ENCODE assay signal across 28 cellular contexts in the genomic region with DNA sequence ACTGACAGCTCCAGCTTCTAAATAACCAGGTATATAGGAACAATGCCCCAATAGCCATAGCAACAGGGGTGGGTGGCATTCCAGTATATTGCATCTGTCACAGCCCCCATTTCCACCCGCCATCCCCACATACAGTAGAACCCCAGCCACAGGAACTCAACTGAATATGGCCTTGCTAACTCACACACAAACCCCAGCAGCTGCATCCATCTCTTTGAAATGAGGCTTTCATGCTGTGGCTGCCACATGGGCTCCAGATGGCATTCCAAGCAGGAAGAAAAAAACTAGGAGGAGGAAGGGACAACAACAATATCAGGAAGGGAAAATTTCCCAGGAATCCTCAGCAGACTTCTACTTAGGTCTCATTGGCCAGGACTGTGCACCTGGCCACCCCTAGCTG. TPM values are rescaled to one million over a fixed set of nuclear protein-coding genes. Genes with fewer than 3 reads are reported as not detected.
DNase-seq lines count a peak whose midpoint lies in the region; ATAC-seq and TF ChIP-seq lines count a peak whose summit lies in the region.
"Had no signal": no experiment of that assay in that cellular context is flagged by ENCODE, and none has a peak within 500 bp of the region (broad histone marks: within the 10 kb centered on the region; RNA-seq: fewer than 3 reads in every experiment).

No MANE protein-coding gene starts in this region.

- in situ Hi-C loops in IMR-90 (cut with MboI; ENCODE audit: low sequenced_read_pairs), result no loop called here

- no peak for TF ChIP-seq POLR2A in IMR-90 (IDR thresholded peaks at IDR 0.05; ENCODE audit: low read depth, low read length)
- no peak for TF ChIP-seq POLR2A in breast epithelium (IDR thresholded peaks at IDR 0.05)
- TF ChIP-seq POLR2A in thyroid gland (IDR thresholded peaks at IDR 0.05), result no peak

- ATAC-seq in IMR-90 (ENCODE audit: low read depth), result no peak
- ATAC-seq: stimulated activated memory B cell treated with anti-CD40 and anti-IgM and Interleukin-4, amounts not matched to agents 10 μg/mL and 1 μg/mL and 100 μg/mL, for 72 hours had no signal

- H3K36me3 ChIP-seq in BLaER1 treated with 17β-estradiol and CSF1 and Interleukin-3, amounts not matched to agents 10 nM and 100 nM, result no peaks in the 10 kb centered on the region
- H3K36me3 ChIP-seq in IMR-90 (ENCODE audit: control insufficient read depth, insufficient read depth, low read length) (no peaks in the 10 kb centered on the region), breast epithelium (no peaks in the 10 kb centered on the region), thyroid gland (no peaks in the 10 kb centered on the region)
- H3K36me3 ChIP-seq: WERI-Rb-1 had no signal

- H2BK5ac ChIP-seq in IMR-90 (ENCODE audit: low read depth, low read length, poor library complexity, severe bottlenecking), result no peak overlapping the region

- H2AK5ac ChIP-seq in IMR-90 (ENCODE audit: low read depth, low read length), result no peak overlapping the region

- H3K18ac ChIP-seq in IMR-90 (ENCODE audit: low read depth, low read length), result no peak overlapping the region

- H2AFZ ChIP-seq in IMR-90 (replicated peaks; ENCODE audit: low read length, poor library complexity), result no peak overlapping the region

- TF ChIP-seq RAD21 in IMR-90 (IDR thresholded peaks at IDR 0.05; ENCODE audit: low read length), result no peak

- H3K27ac Mint-ChIP-seq in T-helper 1 cell treated with Interleukin-12 subunit alpha and Interleukin-12 subunit beta and Interleukin-4 antibody, amounts not matched to agents 30 μg/mL and 1 μg/mL, for 36 hours, result peak overlapping the region; percentile 72
- H3K27ac Mint-ChIP-seq: activated naive CD4-positive, alpha-beta T cell treated with anti-CD3 and anti-CD28 coated beads, Interleukin-2, amount 50 U/mL, for 24 hours; nephron progenitor cell had no signal

- DNase-seq in T-helper 1 cell (no peak), IMR-90 (no peak), cerebellum (ENCODE audit: low spot score) (peak; percentile 4), breast epithelium (ENCODE audit: low spot score in 2 of 2) (no peak), midbrain (lab: John Stamatoyannopoulos, UW) (no peak), thyroid gland (no peak)
- DNase-seq: 8988T; activated CD4-positive, alpha-beta T cell treated with anti-CD3 and anti-CD28 coated beads for 48 hours; activated CD8-positive, alpha-beta memory T cell treated with anti-CD3 and anti-CD28 coated beads, Interleukin-2, amount 50 U/mL, for 4 hours; effector CD4-positive, alpha-beta T cell; hypothalamus; NCI-H2029; NCI-H345; nephron progenitor cell; SHP77 treated with DMSO at 0.1 percent for 48 hours; stimulated activated CD4-positive, alpha-beta T cell treated with anti-CD3 and anti-CD28 coated beads, Interleukin-15, amount 100 ng/mL, for 24 hours; WERI-Rb-1 had no signal

- H3K4me3 ChIP-seq in BLaER1 treated with 17β-estradiol and CSF1 and Interleukin-3, amounts not matched to agents 10 nM and 100 nM, result no peak overlapping the region
- H3K4me3 ChIP-seq in IMR-90 (ENCODE audit: insufficient read depth, low read depth, low read length), result no peak overlapping the region
- no peak overlapping the region for H3K4me3 ChIP-seq in breast epithelium
- H3K4me3 ChIP-seq in thyroid gland (replicated peaks in 1 of 3), result no peak overlapping the region
- H3K4me3 ChIP-seq: lung had no signal

- H3K4me2 ChIP-seq in BLaER1 treated with 17β-estradiol and CSF1 and Interleukin-3, amounts not matched to agents 10 nM and 100 nM, result peak overlapping the region in 6 of 11 experiments; percentile 37 to 92 (median 86); a peak in 10 of 22 replicates
- no peak overlapping the region for H3K4me2 ChIP-seq in IMR-90 (ENCODE audit: low read depth, low read length)

- no peak overlapping the region for H3K56ac ChIP-seq in IMR-90 (ENCODE audit: extremely low read depth, insufficient read depth, low read length)

- H3K4ac ChIP-seq in IMR-90 (ENCODE audit: low read depth, low read length), result no peak overlapping the region

- H4K20me1 ChIP-seq in BLaER1 treated with 17β-estradiol and CSF1 and Interleukin-3, amounts not matched to agents 10 nM and 100 nM, result no peaks in the 10 kb centered on the region
- no peaks in the 10 kb centered on the region for H4K20me1 ChIP-seq in IMR-90 (ENCODE audit: insufficient read depth, low read length)

- peaks cover 0 to 90% (median 43%) of the 10 kb centered on the region in 10 experiments; a peak in 14 of 20 replicates for H3K4me1 ChIP-seq in BLaER1 treated with 17β-estradiol and CSF1 and Interleukin-3, amounts not matched to agents 10 nM and 100 nM
- H3K4me1 ChIP-seq in IMR-90 (ENCODE audit: control insufficient read depth, insufficient read depth, low read length), result no peaks in the 10 kb centered on the region
- H3K4me1 ChIP-seq in breast epithelium, result no peaks in the 10 kb centered on the region
- H3K4me1 ChIP-seq in thyroid gland, result no peaks in the 10 kb centered on the region

- intact Hi-C loops in IMR-90 (cut with micrococcal nuclease) (no loop called here), breast epithelium (cut with DNase I; ENCODE audit: low total_unique reads) (no loop called here), thyroid gland (cut with DNase I) (no loop called here)

- H3K36me3 Mint-ChIP-seq in T-helper 1 cell treated with Interleukin-12 subunit alpha and Interleukin-12 subunit beta and Interleukin-4 antibody, amounts not matched to agents 30 μg/mL and 1 μg/mL, for 36 hours (ENCODE audit: low read depth), result peaks cover 2% of the 10 kb centered on the region
- H3K36me3 Mint-ChIP-seq: activated naive CD4-positive, alpha-beta T cell treated with anti-CD3 and anti-CD28 coated beads, Interleukin-2, amount 50 U/mL, for 24 hours; stimulated activated memory B cell treated with anti-CD40 and anti-IgM and Interleukin-4, amounts not matched to agents 10 μg/mL and 1 μg/mL and 100 μg/mL, for 72 hours had no signal

- no peak overlapping the region for H4K8ac ChIP-seq in IMR-90 (ENCODE audit: low read depth in 2 of 2, low read length in 2 of 2)

- H3K9me3 Mint-ChIP-seq in T-helper 1 cell treated with Interleukin-12 subunit alpha and Interleukin-12 subunit beta and Interleukin-4 antibody, amounts not matched to agents 30 μg/mL and 1 μg/mL, for 36 hours, result no peaks in the 10 kb centered on the region
- H3K9me3 Mint-ChIP-seq: activated naive CD4-positive, alpha-beta T cell treated with anti-CD3 and anti-CD28 coated beads, Interleukin-2, amount 50 U/mL, for 24 hours; nephron progenitor cell; stimulated activated memory B cell treated with anti-CD40 and anti-IgM and Interleukin-4, amounts not matched to agents 10 μg/mL and 1 μg/mL and 100 μg/mL, for 72 hours had no signal

- H3K14ac ChIP-seq in IMR-90 (replicated peaks; ENCODE audit: low read depth, low read length), result no peak overlapping the region

- CTCF ChIA-PET in IMR-90 (lab: Yijun Ruan, JAX), result no interaction called here

- H4K5ac ChIP-seq in IMR-90 (ENCODE audit: low read depth, low read length), result no peak overlapping the region

- H3K27me3 ChIP-seq in BLaER1 treated with 17β-estradiol and CSF1 and Interleukin-3, amounts not matched to agents 10 nM and 100 nM, result no peaks in the 10 kb centered on the region
- H3K27me3 ChIP-seq in IMR-90 (ENCODE audit: control insufficient read depth, insufficient read depth, low read length) (peaks cover 41% of the 10 kb centered on the region), breast epithelium (no peaks in the 10 kb centered on the region), thyroid gland (no peaks in the 10 kb centered on the region)

- dilution Hi-C loops in IMR-90 (cut with HindIII; ENCODE audit: low sequenced_read_pairs, unreplicated experiment), result no loop called here

- H2BK20ac ChIP-seq in IMR-90 (ENCODE audit: low read depth, low read length), result no peak overlapping the region

- H3K9me1 ChIP-seq in IMR-90 (ENCODE audit: insufficient read depth, low read length), result no peaks in the 10 kb centered on the region

- peak overlapping the region; percentile 40 for H2AK9ac ChIP-seq in IMR-90 (replicated peaks; ENCODE audit: low read depth, low read length, poor library complexity)

- no TSS peak for BruUV-seq in IMR-90 (replicated peaks; lab: Mats Ljungman, UMichigan)

- no peaks in the 10 kb centered on the region for H3K27me3 Mint-ChIP-seq in T-helper 1 cell treated with Interleukin-12 subunit alpha and Interleukin-12 subunit beta and Interleukin-4 antibody, amounts not matched to agents 30 μg/mL and 1 μg/mL, for 36 hours (ENCODE audit: low read depth)
- H3K27me3 Mint-ChIP-seq: activated naive CD4-positive, alpha-beta T cell treated with anti-CD3 and anti-CD28 coated beads, Interleukin-2, amount 50 U/mL, for 24 hours; stimulated activated memory B cell treated with anti-CD40 and anti-IgM and Interleukin-4, amounts not matched to agents 10 μg/mL and 1 μg/mL and 100 μg/mL, for 72 hours had no signal

- POLR2A ChIA-PET in IMR-90 (lab: Charles Lee; ENCODE audit: unreplicated experiment), result no interaction called here

- H3K4me1 Mint-ChIP-seq in T-helper 1 cell treated with Interleukin-12 subunit alpha and Interleukin-12 subunit beta and Interleukin-4 antibody, amounts not matched to agents 30 μg/mL and 1 μg/mL, for 36 hours (ENCODE audit: low read depth), result peaks cover 83% of the 10 kb centered on the region

- peak overlapping the region; percentile 6 for H3K4me3 Mint-ChIP-seq in T-helper 1 cell treated with Interleukin-12 subunit alpha and Interleukin-12 subunit beta and Interleukin-4 antibody, amounts not matched to agents 30 μg/mL and 1 μg/mL, for 36 hours
- H3K4me3 Mint-ChIP-seq: activated naive CD4-positive, alpha-beta T cell treated with anti-CD3 and anti-CD28 coated beads, Interleukin-2, amount 50 U/mL, for 24 hours; CD14-positive monocyte; nephron progenitor cell; stimulated activated memory B cell treated with anti-CD40 and anti-IgM and Interleukin-4, amounts not matched to agents 10 μg/mL and 1 μg/mL and 100 μg/mL, for 72 hours had no signal

- H3K9ac ChIP-seq in BLaER1 treated with 17β-estradiol and CSF1 and Interleukin-3, amounts not matched to agents 10 nM and 100 nM, result no peak overlapping the region
- no peak overlapping the region for H3K9ac ChIP-seq in IMR-90 (ENCODE audit: low read depth, low read length)

- peak overlapping the region in 4 of 11 experiments; percentile 69 to 93 (median 88); a peak in 6 of 22 replicates for H3K27ac ChIP-seq in BLaER1 treated with 17β-estradiol and CSF1 and Interleukin-3, amounts not matched to agents 10 nM and 100 nM
- H3K27ac ChIP-seq in IMR-90 (ENCODE audit: insufficient read depth, low read length) (no peak overlapping the region), breast epithelium (no peak overlapping the region), thyroid gland (no peak overlapping the region)
- H3K27ac ChIP-seq: epithelial cell of prostate, WERI-Rb-1 had no signal

- no peak overlapping the region for H4K91ac ChIP-seq in IMR-90 (ENCODE audit: insufficient read depth, low read depth, low read length)

- H3K79me1 ChIP-seq in IMR-90 (ENCODE audit: low read depth in 1 of 2, low read length in 2 of 2), result no peaks in the 10 kb centered on the region

- no peak overlapping the region for H2BK15ac ChIP-seq in IMR-90 (ENCODE audit: low read depth, low read length)

- H3K9me3 ChIP-seq in BLaER1 treated with 17β-estradiol and CSF1 and Interleukin-3, amounts not matched to agents 10 nM and 100 nM (replicated peaks in 1 of 11), result no peaks in the 10 kb centered on the region
- H3K9me3 ChIP-seq in IMR-90 (ENCODE audit: control insufficient read depth, insufficient read depth, low read length) (no peaks in the 10 kb centered on the region), breast epithelium (no peaks in the 10 kb centered on the region), thyroid gland (no peaks in the 10 kb centered on the region)

- no peak overlapping the region for H3K23ac ChIP-seq in IMR-90 (ENCODE audit: low read depth, low read length)

- 20% methylated on average over 1 of the region's 1 CpG; no CpG with 5 or more reads in 1 of the 2 experiments for WGBS in IMR-90 (ENCODE audit: extremely low coverage in 2 of 2, insufficient read length in 1 of 2), 2 experiments
- 90 to 100% methylated on average over 1 of the region's 1 CpG for WGBS in thyroid gland, 2 donors

- no peak for TF ChIP-seq CTCF in IMR-90 (conservative IDR thresholded peaks at IDR 0.05; ENCODE audit: low read depth, low read length)
- TF ChIP-seq CTCF in breast epithelium (IDR thresholded peaks at IDR 0.05), result no peak
- TF ChIP-seq CTCF in thyroid gland (IDR thresholded peaks at IDR 0.05), result no peak

- no peak overlapping the region for H2BK120ac ChIP-seq in IMR-90 (ENCODE audit: low read depth, low read length)

RNA-seq across cellular contexts. Expression of a gene that starts 54.6 kb away (rescaled TPM):
- total RNA-seq in IMR-90 (2012; rRNA removed), result not detected in 2 replicates
- not detected in 2 replicates for polyA plus RNA-seq in IMR-90 (2012; rRNA removed)
- polyA plus RNA-seq in IMR-90 (2012; cell fraction: cytosol; rRNA removed), result not detected in 2 replicates
- not detected in 2 replicates for polyA plus RNA-seq in IMR-90 (2012; cell fraction: nucleus; rRNA removed; ENCODE audit: low replicate concordance)
- not detected for total RNA-seq in cerebellum
- not detected for total RNA-seq in breast epithelium
- total RNA-seq in thyroid gland, result not detected
- total RNA-seq: glomerular endothelial cell, osteoblast, subcutaneous adipose tissue, urinary bladder had no signal
- polyA plus RNA-seq: urinary bladder had no signal

RNA-seq across cellular contexts. Expression of a gene that starts 57.1 kb away (rescaled TPM):
- total RNA-seq in IMR-90 (2012; rRNA removed) (not detected in 2 replicates), cerebellum (0.45 TPM), breast epithelium (1 to 10 TPM; 1.3 to 2.2 (median 2.0) TPM), thyroid gland (1 to 10 TPM in 3 of 4 donors, under 1 TPM in 1; 0.89 to 4.4 (median 1.8) TPM)
- polyA plus RNA-seq in IMR-90 (2012; rRNA removed), result not detected in 2 replicates
- not detected in 2 replicates for polyA plus RNA-seq in IMR-90 (2012; cell fraction: cytosol; rRNA removed)
- not detected in 2 replicates for polyA plus RNA-seq in IMR-90 (2012; cell fraction: nucleus; rRNA removed; ENCODE audit: low replicate concordance)
- total RNA-seq: glomerular endothelial cell, osteoblast had no signal
